In the genomic region with DNA sequence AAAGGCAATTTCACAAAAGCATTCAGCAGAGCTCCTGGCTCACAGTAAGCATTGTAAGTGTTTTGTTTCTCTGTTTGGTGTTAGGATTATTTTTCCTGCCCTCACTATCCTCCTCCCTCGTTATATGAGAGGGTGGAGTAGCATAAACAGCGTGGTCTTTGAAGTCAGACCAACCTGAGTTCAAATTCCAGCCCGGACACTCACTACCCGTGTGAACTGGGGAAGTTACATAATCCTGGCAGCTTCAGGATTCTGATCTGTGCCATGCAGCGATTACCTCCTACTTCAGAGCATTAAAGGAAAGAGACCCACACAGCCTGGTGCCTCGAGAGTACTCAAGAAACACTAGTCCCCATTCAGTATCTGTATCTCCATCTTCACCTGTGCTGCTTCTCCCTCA, we compare ENCODE assay signal across 21 cellular contexts.
DNase-seq lines count a peak whose midpoint lies in the region; FAIRE-seq and TF ChIP-seq lines count a peak whose summit lies in the region.
"Had no signal": no experiment of that assay in that cellular context is flagged by ENCODE, and none has a peak within 500 bp of the region (broad histone marks: within the 10 kb centered on the region; RNA-seq: fewer than 3 reads in every experiment).

No MANE protein-coding gene starts in this region.

- no peak overlapping the region for H3K9ac ChIP-seq in colonic mucosa (ENCODE audit: low read depth in 2 of 2, low read length in 2 of 2)
- peak overlapping the region in 1 of 2 donors; percentile 55 for H3K9ac ChIP-seq in liver (ENCODE audit: low read depth in 1 of 2, low read length in 2 of 2)
- H3K9ac ChIP-seq: BLaER1 treated with 17β-estradiol and CSF1 and Interleukin-3, amounts not matched to agents 10 nM and 100 nM had no signal

- H3K27ac ChIP-seq in colonic mucosa (no peak overlapping the region), liver (ENCODE audit: low read depth in 1 of 2, low read length in 2 of 2) (peak overlapping the region; percentile 45 to 67), vagina (no peak overlapping the region)
- H3K27ac ChIP-seq: ascending aorta; BLaER1 treated with 17β-estradiol and CSF1 and Interleukin-3, amounts not matched to agents 10 nM and 100 nM; tibial artery had no signal

- DNase-seq in NCI-H226 (peak; percentile 87), colonic mucosa (peak; percentile 46), urothelium cell line (ENCODE audit: low spot score) (no peak), vagina (ENCODE audit: extremely low spot score in 2 of 2) (no peak), H7 (no peak), occipital lobe (lab: John Stamatoyannopoulos, UW) (no peak)
- DNase-seq: activated naive CD8-positive, alpha-beta T cell treated with anti-CD3 and anti-CD28 coated beads for 36 hours; activated T-cell treated with anti-CD3 and anti-CD28 coated beads for 4 hours; COR-L47; GDM1; HCEC 1CT; KBM-7; left cardiac atrium; naive thymus-derived CD8-positive, alpha-beta T cell; NCI-H510A; nucleus accumbens; stimulated activated CD4-positive, alpha-beta T cell treated with anti-CD3 and anti-CD28 coated beads, Interleukin-2, amount 100 ng/mL, for 24 hours; tibial artery had no signal

- TF ChIP-seq POLR2A in vagina (IDR thresholded peaks at IDR 0.05), result no peak

- no peaks in the 10 kb centered on the region for H3K9me3 ChIP-seq in colonic mucosa
- peaks cover 0 to 2% (median 0%) of the 10 kb centered on the region in 4 donors for H3K9me3 ChIP-seq in liver (ENCODE audit: control insufficient read depth in 4 of 4, low read length in 3 of 4)
- H3K9me3 ChIP-seq in vagina, result no peaks in the 10 kb centered on the region
- H3K9me3 ChIP-seq: ascending aorta, tibial artery had no signal

- H3K27me3 ChIP-seq in colonic mucosa (no peaks in the 10 kb centered on the region), liver (ENCODE audit: control insufficient read depth in 4 of 4, insufficient read depth in 4 of 4, low read length in 3 of 4) (no peaks in the 10 kb centered on the region), vagina (no peaks in the 10 kb centered on the region), H7 (ENCODE audit: control insufficient read depth, insufficient read depth, low read length) (no peaks in the 10 kb centered on the region)
- H3K27me3 ChIP-seq: ascending aorta; BLaER1 treated with 17β-estradiol and CSF1 and Interleukin-3, amounts not matched to agents 10 nM and 100 nM; tibial artery had no signal

- TF ChIP-seq RAD21 in liver (IDR thresholded peaks at IDR 0.05), result peak; percentile 64 to 69

- TF ChIP-seq CTCF in colonic mucosa (IDR thresholded peaks at IDR 0.05) (no peak), liver (IDR thresholded peaks at IDR 0.05; ENCODE audit: low read depth, low read length, missing input control) (no peak), vagina (IDR thresholded peaks at IDR 0.05) (no peak)

- H3K4me3 ChIP-seq in colonic mucosa (no peak overlapping the region), liver (ENCODE audit: low read depth in 1 of 3, low read length in 3 of 3) (no peak overlapping the region), vagina (no peak overlapping the region), H7 (ENCODE audit: insufficient read depth, low read depth, low read length) (no peak overlapping the region)
- H3K4me3 ChIP-seq: ascending aorta; BLaER1 treated with 17β-estradiol and CSF1 and Interleukin-3, amounts not matched to agents 10 nM and 100 nM; tibial artery had no signal

- H3K4me1 ChIP-seq in colonic mucosa (no peaks in the 10 kb centered on the region), liver (ENCODE audit: control insufficient read depth in 4 of 4, insufficient read depth in 4 of 4, low read length in 3 of 4) (peaks cover 0 to 17% (median 15%) of the 10 kb centered on the region in 4 donors), vagina (no peaks in the 10 kb centered on the region)
- H3K4me1 ChIP-seq: ascending aorta; BLaER1 treated with 17β-estradiol and CSF1 and Interleukin-3, amounts not matched to agents 10 nM and 100 nM; tibial artery had no signal

- 25% methylated on average over 6 of the region's 6 CpGs for WGBS in liver

- intact Hi-C loops in colonic mucosa (cut with DNase I), result no loop called here
- intact Hi-C loops in vagina (cut with DNase I), result no loop called here

- H3K36me3 ChIP-seq in colonic mucosa, result no peaks in the 10 kb centered on the region
- no peaks in the 10 kb centered on the region for H3K36me3 ChIP-seq in liver (ENCODE audit: control insufficient read depth in 4 of 4, insufficient read depth in 3 of 4, low read depth in 1 of 4, low read length in 3 of 4)
- H3K36me3 ChIP-seq in vagina, result no peaks in the 10 kb centered on the region
- no peaks in the 10 kb centered on the region for H3K36me3 ChIP-seq in H7 (replicated peaks; ENCODE audit: control insufficient read depth, insufficient read depth, low read length)
- H3K36me3 ChIP-seq: ascending aorta; BLaER1 treated with 17β-estradiol and CSF1 and Interleukin-3, amounts not matched to agents 10 nM and 100 nM; tibial artery had no signal

- peak; percentile 76 for FAIRE-seq in urothelium cell line (lab: Jason Lieb, UNC)

TF ChIP-seq in liver, 16 proteins besides CTCF, POLR2A, EP300 and RAD21:
- TF ChIP-seq, protein P1, sequence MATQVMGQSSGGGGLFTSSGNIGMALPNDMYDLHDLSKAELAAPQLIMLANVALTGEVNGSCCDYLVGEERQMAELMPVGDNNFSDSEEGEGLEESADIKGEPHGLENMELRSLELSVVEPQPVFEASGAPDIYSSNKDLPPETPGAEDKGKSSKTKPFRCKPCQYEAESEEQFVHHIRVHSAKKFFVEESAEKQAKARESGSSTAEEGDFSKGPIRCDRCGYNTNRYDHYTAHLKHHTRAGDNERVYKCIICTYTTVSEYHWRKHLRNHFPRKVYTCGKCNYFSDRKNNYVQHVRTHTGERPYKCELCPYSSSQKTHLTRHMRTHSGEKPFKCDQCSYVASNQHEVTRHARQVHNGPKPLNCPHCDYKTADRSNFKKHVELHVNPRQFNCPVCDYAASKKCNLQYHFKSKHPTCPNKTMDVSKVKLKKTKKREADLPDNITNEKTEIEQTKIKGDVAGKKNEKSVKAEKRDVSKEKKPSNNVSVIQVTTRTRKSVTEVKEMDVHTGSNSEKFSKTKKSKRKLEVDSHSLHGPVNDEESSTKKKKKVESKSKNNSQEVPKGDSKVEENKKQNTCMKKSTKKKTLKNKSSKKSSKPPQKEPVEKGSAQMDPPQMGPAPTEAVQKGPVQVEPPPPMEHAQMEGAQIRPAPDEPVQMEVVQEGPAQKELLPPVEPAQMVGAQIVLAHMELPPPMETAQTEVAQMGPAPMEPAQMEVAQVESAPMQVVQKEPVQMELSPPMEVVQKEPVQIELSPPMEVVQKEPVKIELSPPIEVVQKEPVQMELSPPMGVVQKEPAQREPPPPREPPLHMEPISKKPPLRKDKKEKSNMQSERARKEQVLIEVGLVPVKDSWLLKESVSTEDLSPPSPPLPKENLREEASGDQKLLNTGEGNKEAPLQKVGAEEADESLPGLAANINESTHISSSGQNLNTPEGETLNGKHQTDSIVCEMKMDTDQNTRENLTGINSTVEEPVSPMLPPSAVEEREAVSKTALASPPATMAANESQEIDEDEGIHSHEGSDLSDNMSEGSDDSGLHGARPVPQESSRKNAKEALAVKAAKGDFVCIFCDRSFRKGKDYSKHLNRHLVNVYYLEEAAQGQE (IDR thresholded peaks at IDR 0.05), result no peak
- TF ChIP-seq, protein P2, sequence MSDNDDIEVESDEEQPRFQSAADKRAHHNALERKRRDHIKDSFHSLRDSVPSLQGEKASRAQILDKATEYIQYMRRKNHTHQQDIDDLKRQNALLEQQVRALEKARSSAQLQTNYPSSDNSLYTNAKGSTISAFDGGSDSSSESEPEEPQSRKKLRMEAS (IDR thresholded peaks at IDR 0.05), result peak; percentile 96
- TF ChIP-seq HNF4G (IDR thresholded peaks at IDR 0.05) (peak; percentile 94), RXRA (IDR thresholded peaks at IDR 0.05) (peak; percentile 87 to 91), HNF4A (conservative IDR thresholded peaks at IDR 0.05) (peak; percentile 96 to 98), YY1 (IDR thresholded peaks at IDR 0.05) (peak; percentile 63), TAF1 (conservative IDR thresholded peaks at IDR 0.05) (peak; percentile 63), FOXA2 (IDR thresholded peaks at IDR 0.05) (peak; percentile 43), JUND (IDR thresholded peaks at IDR 0.05) (peak; percentile 54 to 68), NR2F2 (IDR thresholded peaks at IDR 0.05) (no peak), GABPA (IDR thresholded peaks at IDR 0.05 in 1 of 2, conservative IDR thresholded peaks at IDR 0.05 in 1 of 2) (no peak), FOXA1 (IDR thresholded peaks at IDR 0.05) (peak; percentile 81), SP1 (IDR thresholded peaks at IDR 0.05) (peak; percentile 82), EGR1 (IDR thresholded peaks at IDR 0.05; ENCODE audit: low read depth in 2 of 2) (peak in 1 of 2 donors; percentile 82)
- TF ChIP-seq, protein P3, sequence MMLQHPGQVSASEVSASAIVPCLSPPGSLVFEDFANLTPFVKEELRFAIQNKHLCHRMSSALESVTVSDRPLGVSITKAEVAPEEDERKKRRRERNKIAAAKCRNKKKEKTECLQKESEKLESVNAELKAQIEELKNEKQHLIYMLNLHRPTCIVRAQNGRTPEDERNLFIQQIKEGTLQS (IDR thresholded peaks at IDR 0.05), result peak; percentile 56
- TF ChIP-seq, protein P4, sequence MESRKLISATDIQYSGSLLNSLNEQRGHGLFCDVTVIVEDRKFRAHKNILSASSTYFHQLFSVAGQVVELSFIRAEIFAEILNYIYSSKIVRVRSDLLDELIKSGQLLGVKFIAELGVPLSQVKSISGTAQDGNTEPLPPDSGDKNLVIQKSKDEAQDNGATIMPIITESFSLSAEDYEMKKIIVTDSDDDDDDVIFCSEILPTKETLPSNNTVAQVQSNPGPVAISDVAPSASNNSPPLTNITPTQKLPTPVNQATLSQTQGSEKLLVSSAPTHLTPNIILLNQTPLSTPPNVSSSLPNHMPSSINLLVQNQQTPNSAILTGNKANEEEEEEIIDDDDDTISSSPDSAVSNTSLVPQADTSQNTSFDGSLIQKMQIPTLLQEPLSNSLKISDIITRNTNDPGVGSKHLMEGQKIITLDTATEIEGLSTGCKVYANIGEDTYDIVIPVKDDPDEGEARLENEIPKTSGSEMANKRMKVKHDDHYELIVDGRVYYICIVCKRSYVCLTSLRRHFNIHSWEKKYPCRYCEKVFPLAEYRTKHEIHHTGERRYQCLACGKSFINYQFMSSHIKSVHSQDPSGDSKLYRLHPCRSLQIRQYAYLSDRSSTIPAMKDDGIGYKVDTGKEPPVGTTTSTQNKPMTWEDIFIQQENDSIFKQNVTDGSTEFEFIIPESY (IDR thresholded peaks at IDR 0.05), result peak; percentile 84

Comparison
In these comparisons a context has a peak if more than half of its experiments do, and no peak if none do; other contexts are left out.
1. DNase-seq: peak in NCI-H226 (single experiment) and colonic mucosa (single experiment); none in urothelium cell line (single experiment), vagina (0 of 2), H7 (single experiment) and occipital lobe (single experiment).
2. H3K27ac ChIP-seq: peak in liver (2 of 2); none in colonic mucosa (single experiment) and vagina (single experiment).